Comparison of ENCODE assay signal across 1 cellular context in genomic region chr18:28729321-28729720, GRCh38.
TF ChIP-seq lines count a peak whose summit lies in the region.

No MANE protein-coding gene starts in this region.

TF ChIP-seq in IMR-90, 13 proteins besides CTCF, POLR2A, EP300 and RAD21 (continued from another document):
- TF ChIP-seq CEBPB (IDR thresholded peaks at IDR 0.05; ENCODE audit: low read depth, low read length) (no peak), RCOR1 (IDR thresholded peaks at IDR 0.05; ENCODE audit: insufficient replicate concordance, low read length) (no peak), ELK1 (IDR thresholded peaks at IDR 0.05; ENCODE audit: borderline replicate concordance, low read depth, low read length) (no peak), CHD1 (IDR thresholded peaks at IDR 0.05; ENCODE audit: low read depth, low read length) (no peak), MAZ (IDR thresholded peaks at IDR 0.05; ENCODE audit: borderline replicate concordance, low read depth, low read length) (no peak), SMC3 (IDR thresholded peaks at IDR 0.05; ENCODE audit: low read depth, low read length) (no peak)
TF ChIP-seq in IMR-90: peak in this region for 0.
